20 cellular contexts compared by ENCODE assay signal in genomic region chr6:10210052-10210451, GRCh38.
DNase-seq lines count a peak whose midpoint lies in the region; ATAC-seq, FAIRE-seq and TF ChIP-seq lines count a peak whose summit lies in the region.
"Had no signal": no experiment of that assay in that cellular context is flagged by ENCODE, and none has a peak within 500 bp of the region (broad histone marks: within the 10 kb centered on the region; RNA-seq: fewer than 3 reads in every experiment).

No MANE protein-coding gene starts in this region.

- no peaks in the 10 kb centered on the region for H3K9me3 ChIP-seq in parathyroid adenoma (ENCODE audit: control insufficient read depth, low read length)
- H3K9me3 ChIP-seq: BLaER1, gastroesophageal sphincter, Peyer's patch, stomach, uterus had no signal

- DNase-seq in EH (ENCODE audit: low read depth): peak; percentile 81
- DNase-seq in NCI-H226: peak; percentile 45
- DNase-seq in bronchial epithelial cell (ENCODE audit: low read depth): peak; percentile 66
- DNase-seq in activated CD8-positive, alpha-beta memory T cell treated with anti-CD3 and anti-CD28 coated beads for 24 hours: no peak
- DNase-seq in omental fat pad (ENCODE audit: low spot score): no peak
- DNase-seq in NK-92 treated with Interleukin-12 subunit alpha and Interleukin-12 subunit beta, amount 100 ng/mL, for 24 hours (lab: John Stamatoyannopoulos, UW): no peak
- DNase-seq in NCI-H1105 treated with DMSO at 0.1 percent for 48 hours (lab: John Stamatoyannopoulos, UW): no peak
- DNase-seq: activated CD4-positive, alpha-beta T cell treated with anti-CD3 and anti-CD28 coated beads for 36 hours; activated naive CD4-positive, alpha-beta T cell treated with anti-CD3 and anti-CD28 coated beads, Interleukin-2, amount 50 U/mL, for 16 hours; DMS79 treated with DMSO at 0.1 percent for 48 hours; endodermal cell; NCI-H2029; NCI-H526; Peyer's patch; stomach; uterus had no signal

- H2AFZ ChIP-seq in parathyroid adenoma: no peak overlapping the region

- H3K36me3 ChIP-seq in bronchial epithelial cell (ENCODE audit: control insufficient read depth, insufficient read depth, low read length) (no peaks in the 10 kb centered on the region), parathyroid adenoma (ENCODE audit: control insufficient read depth, insufficient read depth, low read length) (no peaks in the 10 kb centered on the region)
- H3K36me3 ChIP-seq: BLaER1, gastroesophageal sphincter, Peyer's patch, stomach, uterus had no signal

- no peak overlapping the region for H3K9ac ChIP-seq in parathyroid adenoma
- H3K9ac ChIP-seq: BLaER1 had no signal

- H3K27me3 ChIP-seq in bronchial epithelial cell (ENCODE audit: control insufficient read depth, insufficient read depth, low read length): no peaks in the 10 kb centered on the region
- no peaks in the 10 kb centered on the region for H3K27me3 ChIP-seq in parathyroid adenoma (ENCODE audit: control insufficient read depth, insufficient read depth, low read length)
- H3K27me3 ChIP-seq: BLaER1, gastroesophageal sphincter, Peyer's patch, stomach, uterus had no signal

- FAIRE-seq in bronchial epithelial cell (lab: Jason Lieb, UNC): no peak
- FAIRE-seq: islet of Langerhans had no signal

- TF ChIP-seq CTCF in bronchial epithelial cell (IDR thresholded peaks at IDR 0.05; ENCODE audit: insufficient read depth, low read length, severe bottlenecking) (no peak), parathyroid adenoma (IDR thresholded peaks at IDR 0.05) (no peak), omental fat pad (IDR thresholded peaks at IDR 0.05) (no peak)

- no peak overlapping the region for H3K27ac ChIP-seq in parathyroid adenoma
- H3K27ac ChIP-seq: BLaER1, gastroesophageal sphincter, Peyer's patch, stomach, uterus had no signal

- H3K4me2 ChIP-seq in parathyroid adenoma (ENCODE audit: low read length): peak overlapping the region; percentile 4
- H3K4me2 ChIP-seq: BLaER1 had no signal

- H3K79me2 ChIP-seq in parathyroid adenoma: no peaks in the 10 kb centered on the region

- H3K4me3 ChIP-seq in bronchial epithelial cell (ENCODE audit: low read depth, low read length): no peak overlapping the region
- H3K4me3 ChIP-seq in parathyroid adenoma (ENCODE audit: low read depth, low read length): no peak overlapping the region
- H3K4me3 ChIP-seq: BLaER1, gastroesophageal sphincter, Peyer's patch, stomach, uterus had no signal

- no peaks in the 10 kb centered on the region for H3K4me1 ChIP-seq in parathyroid adenoma
- H3K4me1 ChIP-seq: BLaER1, gastroesophageal sphincter, Peyer's patch, stomach, uterus had no signal

- ATAC-seq in omental fat pad (ENCODE audit: low FRiP score): no peak
- ATAC-seq: activated CD4-positive, alpha-beta T cell treated with anti-CD3 and anti-CD28 coated beads for 36 hours; gastroesophageal sphincter had no signal

Comparison
In these comparisons a context has a peak if more than half of its experiments do, and no peak if none do; other contexts are left out.
1. DNase-seq: peak in EH (single experiment), NCI-H226 (single experiment) and bronchial epithelial cell (single experiment); none in activated CD8-positive, alpha-beta memory T cell treated with anti-CD3 and anti-CD28 coated beads for 24 hours (single experiment), omental fat pad (single experiment), NK-92 treated with Interleukin-12 subunit alpha and Interleukin-12 subunit beta, amount 100 ng/mL, for 24 hours (single experiment) and NCI-H1105 treated with DMSO at 0.1 percent for 48 hours (single experiment).